Comparison of ENCODE assay signal across 18 cellular contexts in the genomic region with DNA sequence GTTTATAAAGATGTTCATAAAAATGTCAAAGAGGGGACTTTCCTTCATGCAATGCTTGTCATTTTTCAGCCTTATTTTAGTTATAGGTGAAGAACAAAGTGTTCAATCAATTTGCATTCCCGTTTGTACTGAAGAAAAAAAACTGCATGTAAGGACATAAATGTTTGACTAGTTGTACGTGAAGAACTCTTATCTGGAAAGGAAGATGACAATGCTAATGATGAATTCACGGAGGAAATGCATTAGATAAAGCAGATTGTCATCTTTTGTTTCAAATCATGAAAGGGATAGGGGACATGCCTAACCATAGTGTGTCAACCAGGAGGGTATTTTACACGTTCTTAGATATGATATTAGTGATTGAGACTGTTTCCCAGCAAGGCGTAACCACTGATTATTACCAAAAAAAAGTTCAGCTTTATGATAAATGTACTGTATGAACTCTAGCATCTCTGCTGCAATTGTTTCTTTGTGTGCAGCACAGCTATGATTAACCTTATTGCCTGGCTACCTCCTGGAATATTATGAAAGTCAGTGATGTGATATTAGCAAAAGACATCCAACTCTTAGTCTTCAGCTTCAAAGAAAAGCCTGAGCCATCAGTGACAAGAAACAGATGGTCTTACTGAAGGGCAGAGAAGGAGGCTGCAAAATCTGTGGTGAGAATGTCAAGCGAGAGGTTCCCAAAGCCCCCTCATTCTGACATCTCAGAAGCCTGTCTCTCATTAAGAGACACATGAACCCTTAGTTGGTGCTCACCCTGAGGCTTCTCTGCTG.
DNase-seq lines count a peak whose midpoint lies in the region; ATAC-seq and TF ChIP-seq lines count a peak whose summit lies in the region.
"Had no signal": no experiment of that assay in that cellular context is flagged by ENCODE, and none has a peak within 500 bp of the region (broad histone marks: within the 10 kb centered on the region; RNA-seq: fewer than 3 reads in every experiment).

No MANE protein-coding gene starts in this region.

- H3K9me3 ChIP-seq in IMR-90 (ENCODE audit: control insufficient read depth, insufficient read depth, low read length) (no peaks in the 10 kb centered on the region), neural cell (ENCODE audit: low read length) (no peaks in the 10 kb centered on the region)
- H3K9me3 ChIP-seq: ovary, upper lobe of right lung had no signal

- in situ Hi-C loops in IMR-90 (cut with MboI; ENCODE audit: low sequenced_read_pairs), result no loop called here

- no peaks in the 10 kb centered on the region for H3F3A ChIP-seq in neural cell (ENCODE audit: insufficient read depth, low read length, poor library complexity, severe bottlenecking)

- intact Hi-C loops in IMR-90 (cut with micrococcal nuclease), result no loop called here

- H3K36me3 ChIP-seq in IMR-90 (ENCODE audit: control insufficient read depth, insufficient read depth, low read length) (no peaks in the 10 kb centered on the region), neural cell (ENCODE audit: insufficient read depth, low read length) (no peaks in the 10 kb centered on the region)
- H3K36me3 ChIP-seq: ovary, upper lobe of right lung had no signal

- no peak overlapping the region for H2AK9ac ChIP-seq in IMR-90 (replicated peaks; ENCODE audit: low read depth, low read length, poor library complexity)

- H3K9ac ChIP-seq in IMR-90 (ENCODE audit: low read depth, low read length), result no peak overlapping the region
- no peak overlapping the region for H3K9ac ChIP-seq in neural cell (ENCODE audit: low read length)

- peak; percentile 27 for TF ChIP-seq EP300 in neural cell (conservative IDR thresholded peaks at IDR 0.05; ENCODE audit: poor library complexity, severe bottlenecking)

- H4K5ac ChIP-seq in IMR-90 (ENCODE audit: low read depth, low read length), result peak overlapping the region; percentile 30; the same call in 1 of the 2 replicates

- H3K79me2 ChIP-seq in neural cell (replicated peaks; ENCODE audit: insufficient read depth, low read length), result no peaks in the 10 kb centered on the region

- peaks cover 11% of the 10 kb centered on the region; the same call in 1 of the 2 replicates for H3K9me1 ChIP-seq in IMR-90 (ENCODE audit: insufficient read depth, low read length)

- H2BK15ac ChIP-seq in IMR-90 (ENCODE audit: low read depth, low read length), result no peak overlapping the region; the same call in 2 of the 3 replicates

- TF ChIP-seq CTCF in IMR-90 (conservative IDR thresholded peaks at IDR 0.05; ENCODE audit: low read depth, low read length) (no peak), cardiac fibroblast (IDR thresholded peaks at IDR 0.05; ENCODE audit: low read depth, low read length) (no peak), neural cell (IDR thresholded peaks at IDR 0.05; ENCODE audit: poor library complexity, severe bottlenecking) (no peak), GM10248 (IDR thresholded peaks at IDR 0.05; ENCODE audit: control extremely low read depth, extremely low read depth, low read depth, missing control alignments) (no peak)

- H2AFZ ChIP-seq in IMR-90 (replicated peaks; ENCODE audit: low read length, poor library complexity), result no peak overlapping the region
- H2AFZ ChIP-seq in neural cell (ENCODE audit: low read depth, low read length), result no peak overlapping the region

- no peak overlapping the region; the same call in 1 of the 2 replicates for H2AK5ac ChIP-seq in IMR-90 (ENCODE audit: low read depth, low read length)

- H3K56ac ChIP-seq in IMR-90 (ENCODE audit: extremely low read depth, insufficient read depth, low read length), result no peak overlapping the region

- dilution Hi-C loops in IMR-90 (cut with HindIII; ENCODE audit: low sequenced_read_pairs, unreplicated experiment), result no loop called here

- no peak overlapping the region for H3K23ac ChIP-seq in IMR-90 (ENCODE audit: low read depth, low read length)

- H3K27ac ChIP-seq in IMR-90 (ENCODE audit: insufficient read depth, low read length), result no peak overlapping the region
- H3K27ac ChIP-seq in neural cell (ENCODE audit: low read length), result peak overlapping the region; percentile 42
- H3K27ac ChIP-seq: ovary had no signal

- H2BK20ac ChIP-seq in IMR-90 (ENCODE audit: low read depth, low read length), result peak overlapping the region; percentile 48; the same call in 1 of the 2 replicates

- peaks cover 21% of the 10 kb centered on the region for H3K4me1 ChIP-seq in IMR-90 (ENCODE audit: control insufficient read depth, insufficient read depth, low read length)

- TF ChIP-seq RAD21 in IMR-90 (IDR thresholded peaks at IDR 0.05; ENCODE audit: low read length) (no peak), neural cell (conservative IDR thresholded peaks at IDR 0.05) (no peak)

- no peak for TF ChIP-seq POLR2A in IMR-90 (IDR thresholded peaks at IDR 0.05; ENCODE audit: low read depth, low read length)

- CTCF ChIA-PET in IMR-90 (lab: Yijun Ruan, JAX) (no interaction called here), GM10248 (lab: Yijun Ruan, JAX) (interaction anchor here (1.1 to 2.7 kb wide), 2 partner anchors 13 to 22 kb away, joined by 3 to 9 read pairs; no protein-coding TSS in a partner anchor)

- DNase-seq in IMR-90, result no peak
- peak; percentile 54 to 71 for DNase-seq in cardiac fibroblast (ENCODE audit: low read depth in 2 of 2)
- peak; percentile 52 for DNase-seq in iris pigment epithelial cell (ENCODE audit: low read depth)
- DNase-seq in superior temporal gyrus (ENCODE audit: extremely low spot score), result no peak
- DNase-seq in kidney glomerular epithelial cell (lab: John Stamatoyannopoulos, UW), result no peak
- DNase-seq in GM10248 (ENCODE audit: extremely low spot score), result no peak
- DNase-seq: activated CD4-positive, alpha-beta memory T cell treated with anti-CD3 and anti-CD28 coated beads, Interleukin-2, amount 10 ng/mL, durations not matched to agents 7 days and 5 days; CD8-positive, alpha-beta memory T cell; erythroblast; HFFc6; MM.1S; naive B cell; NCI-H1417 treated with DMSO at 0.1 percent for 48 hours; NCI-H2081 treated with DMSO at 0.1 percent for 48 hours; ovary; upper lobe of right lung had no signal

- WGBS in IMR-90 (ENCODE audit: extremely low coverage in 2 of 2, insufficient read length in 1 of 2), 2 experiments, result 59% methylated on average over 2 of the region's 6 CpGs; no CpG with 5 or more reads in 1 of the 2 experiments

- no peaks in the 10 kb centered on the region for H3K9me2 ChIP-seq in neural cell (ENCODE audit: insufficient read depth, low read length)

- POLR2A ChIA-PET in IMR-90 (lab: Charles Lee; ENCODE audit: unreplicated experiment) (no interaction called here), GM10248 (lab: Yijun Ruan, JAX) (no interaction called here)

- H3K14ac ChIP-seq in IMR-90 (replicated peaks; ENCODE audit: low read depth, low read length), result no peak overlapping the region

- H3K27me3 ChIP-seq in IMR-90 (ENCODE audit: control insufficient read depth, insufficient read depth, low read length) (no peaks in the 10 kb centered on the region), neural cell (ENCODE audit: insufficient read depth, low read depth, low read length) (no peaks in the 10 kb centered on the region)
- H3K27me3 ChIP-seq: ovary, upper lobe of right lung had no signal

- peak overlapping the region; percentile 65; the same call in 1 of the 2 replicates for H3K18ac ChIP-seq in IMR-90 (ENCODE audit: low read depth, low read length)

- no peak overlapping the region for H4K8ac ChIP-seq in IMR-90 (ENCODE audit: low read depth in 2 of 2, low read length in 2 of 2)

- H4K20me1 ChIP-seq in IMR-90 (ENCODE audit: insufficient read depth, low read length), result no peaks in the 10 kb centered on the region
- H4K20me1 ChIP-seq in neural cell (ENCODE audit: insufficient read depth), result no peaks in the 10 kb centered on the region

- H3K4ac ChIP-seq in IMR-90 (ENCODE audit: low read depth, low read length), result no peak overlapping the region

- no peak for ATAC-seq in IMR-90 (ENCODE audit: low read depth)
- no peak for ATAC-seq in GM18870 (IDR thresholded peaks at IDR 0.05; ENCODE audit: unreplicated experiment)
- ATAC-seq: upper lobe of right lung had no signal

- H4K91ac ChIP-seq in IMR-90 (ENCODE audit: insufficient read depth, low read depth, low read length), result peak overlapping the region; percentile 40; the same call in 1 of the 2 replicates

- no TSS peak for BruUV-seq in IMR-90 (replicated peaks; lab: Mats Ljungman, UMichigan)

- H3K79me1 ChIP-seq in IMR-90 (ENCODE audit: low read depth in 1 of 2, low read length in 2 of 2), result no peaks in the 10 kb centered on the region

- no peak overlapping the region for H2BK5ac ChIP-seq in IMR-90 (ENCODE audit: low read depth, low read length, poor library complexity, severe bottlenecking)

- H2BK120ac ChIP-seq in IMR-90 (ENCODE audit: low read depth, low read length), result 0 out of 2 replicates have a peak overlapping the region, but pooled peaks have one; percentile 6

- H3K4me3 ChIP-seq in IMR-90 (ENCODE audit: insufficient read depth, low read depth, low read length), result no peak overlapping the region
- H3K4me3 ChIP-seq in cardiac fibroblast (replicated peaks in 1 of 2; ENCODE audit: low read depth in 2 of 2, low read length in 2 of 2), result no peak overlapping the region
- no peak overlapping the region for H3K4me3 ChIP-seq in neural cell (ENCODE audit: low read length)
- H3K4me3 ChIP-seq: ovary, upper lobe of right lung had no signal

- H3K4me2 ChIP-seq in IMR-90 (ENCODE audit: low read depth, low read length) (no peak overlapping the region), neural cell (ENCODE audit: low read length) (no peak overlapping the region)

TF ChIP-seq in IMR-90, 13 proteins besides CTCF, POLR2A, EP300 and RAD21:
- no peak for TF ChIP-seq RCOR1 (IDR thresholded peaks at IDR 0.05; ENCODE audit: insufficient replicate concordance, low read length)
- no peak for TF ChIP-seq FOS (IDR thresholded peaks at IDR 0.05; ENCODE audit: low read depth, low read length)
- TF ChIP-seq SMC3 (IDR thresholded peaks at IDR 0.05; ENCODE audit: low read depth, low read length), result no peak
- TF ChIP-seq MAZ (IDR thresholded peaks at IDR 0.05; ENCODE audit: borderline replicate concordance, low read depth, low read length), result no peak
- TF ChIP-seq MXI1 (IDR thresholded peaks at IDR 0.05; ENCODE audit: borderline replicate concordance, low read depth, low read length), result no peak

Comparison
In these comparisons a context has a peak if more than half of its experiments do, and no peak if none do; other contexts are left out.
1. DNase-seq: peak in cardiac fibroblast (2 of 2) and iris pigment epithelial cell (single experiment); none in IMR-90 (single experiment), superior temporal gyrus (single experiment), kidney glomerular epithelial cell (single experiment) and GM10248 (single experiment).